Comparison of ENCODE assay signal across 12 cellular contexts in the genomic region with DNA sequence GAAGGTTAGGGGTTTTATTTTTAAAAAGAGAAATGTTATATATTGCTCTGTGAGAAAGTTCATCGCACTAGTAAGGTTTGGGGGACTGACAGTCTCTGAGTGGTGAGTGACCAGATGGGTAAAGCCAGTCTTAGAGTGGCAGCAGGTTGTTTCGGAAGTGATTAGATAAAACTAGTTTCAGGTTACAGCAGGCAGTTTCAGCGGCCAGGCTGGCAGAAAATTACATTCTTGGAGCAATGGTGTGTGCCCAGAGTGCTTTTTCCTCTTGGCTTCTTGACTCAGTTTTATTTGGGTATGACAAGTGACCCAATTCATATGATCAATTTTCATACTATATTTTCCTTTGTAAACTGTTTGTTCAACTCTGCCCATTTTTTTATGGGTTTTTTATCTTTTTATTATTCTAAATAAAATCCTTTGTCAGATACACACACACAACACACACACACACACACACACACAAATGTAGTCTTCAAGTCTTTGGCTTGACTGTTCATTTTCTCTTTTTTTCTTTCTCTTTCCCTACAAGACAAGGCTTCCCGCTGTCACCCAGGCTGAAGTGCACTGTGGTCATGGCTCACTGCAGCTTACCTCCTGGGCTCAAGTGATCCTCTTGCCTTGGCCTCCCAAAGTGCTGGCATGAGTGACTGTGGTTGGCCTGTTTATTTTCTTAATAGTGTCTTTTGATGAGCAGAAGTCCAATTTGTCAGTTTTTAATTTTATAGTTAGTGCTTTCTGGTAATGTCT. TPM values are rescaled to one million over a fixed set of nuclear protein-coding genes. Genes with fewer than 3 reads are reported as not detected.
DNase-seq lines count a peak whose midpoint lies in the region; ATAC-seq and TF ChIP-seq lines count a peak whose summit lies in the region.
"Had no signal": no experiment of that assay in that cellular context is flagged by ENCODE, and none has a peak within 500 bp of the region (broad histone marks: within the 10 kb centered on the region; RNA-seq: fewer than 3 reads in every experiment).

No MANE protein-coding gene starts in this region.

- peak overlapping the region; percentile 24; the same call in 1 of the 2 replicates for H3K4me2 ChIP-seq in MM.1S (ENCODE audit: low read depth, low read length)

- H2AFZ ChIP-seq in MM.1S (ENCODE audit: low read length): no peak overlapping the region

- H3K27ac ChIP-seq in MM.1S (ENCODE audit: low read length): no peak overlapping the region; the same call in 1 of the 2 replicates

- in situ Hi-C loops in HAP-1 (cut with MboI; ENCODE audit: low sequenced_read_pairs): loop anchor here (25.0 kb wide), 1 partner anchor 444 kb away; no protein-coding TSS in a partner anchor

- no peak overlapping the region for H3K9ac ChIP-seq in MM.1S (ENCODE audit: low read length)

- H3K4me1 ChIP-seq in MM.1S (ENCODE audit: low read length) (peaks cover 16% of the 10 kb centered on the region), HAP-1 (no peaks in the 10 kb centered on the region)

- intact Hi-C loops in left colon (cut with DNase I, micrococcal nuclease): no loop called here

- no peaks in the 10 kb centered on the region for H3K9me3 ChIP-seq in MM.1S (replicated peaks; ENCODE audit: insufficient read depth, low read length)
- H3K9me3 ChIP-seq in HAP-1: no peaks in the 10 kb centered on the region; the same call in 1 of the 2 replicates

- DNase-seq in DMS79 treated with DMSO at 0.1 percent for 48 hours (lab: John Stamatoyannopoulos, UW) (peak; percentile 97), MM.1S (peak; percentile 74), SK-N-DZ (ENCODE audit: low spot score) (peak; percentile 9), left colon (peak; percentile 27 to 31), DMS153 treated with DMSO at 0.1 percent for 48 hours (lab: John Stamatoyannopoulos, UW; ENCODE audit: unreplicated experiment) (no peak), NCI-H526 treated with DMSO at 0.1 percent for 48 hours (lab: John Stamatoyannopoulos, UW) (no peak), HAP-1 (ENCODE audit: low spot score in 2 of 2) (no peak)
- DNase-seq: activated CD4-positive, CD25-positive, alpha-beta regulatory T cell; activated naive CD4-positive, alpha-beta T cell treated with anti-CD3 and anti-CD28 coated beads, Interleukin-2, amount 10 ng/mL, durations not matched to agents 7 days and 5 days; CD4-positive, CD25-positive, alpha-beta regulatory T cell; H7 had no signal

- H3K36me3 ChIP-seq in MM.1S (replicated peaks; ENCODE audit: insufficient read depth, low read length) (no peaks in the 10 kb centered on the region), HAP-1 (replicated peaks) (no peaks in the 10 kb centered on the region)

- no peaks in the 10 kb centered on the region for H3K9me2 ChIP-seq in MM.1S (replicated peaks; ENCODE audit: insufficient read depth, low read length)

- ATAC-seq in left colon: peak; percentile 86
- ATAC-seq in GM18511 (IDR thresholded peaks at IDR 0.05; ENCODE audit: unreplicated experiment): no peak

- H3F3A ChIP-seq in MM.1S (ENCODE audit: insufficient read depth, low read length): 0 out of 2 replicates have a peak, but pooled peaks cover 7% of the 10 kb centered on the region

- H3K27me3 ChIP-seq in MM.1S (replicated peaks; ENCODE audit: insufficient read depth, low read length) (no peaks in the 10 kb centered on the region), HAP-1 (ENCODE audit: low read depth) (no peaks in the 10 kb centered on the region)

- H4K20me1 ChIP-seq in MM.1S (ENCODE audit: insufficient read depth, low read length): no peaks in the 10 kb centered on the region

- H3K4me3 ChIP-seq in MM.1S (ENCODE audit: low read length) (no peak overlapping the region), HAP-1 (no peak overlapping the region)

- peaks cover 74% of the 10 kb centered on the region for H3K79me2 ChIP-seq in MM.1S (ENCODE audit: low read length)

- no peak for TF ChIP-seq CTCF in MM.1S (IDR thresholded peaks at IDR 0.05; ENCODE audit: low read length)

RNA-seq across cellular contexts. Expression of a gene that starts 30.9 kb away (rescaled TPM):
- polyA plus RNA-seq in SK-N-DZ (2014; cell fraction: cytosol; rRNA removed): 48.1 and 52.9 TPM in 2 replicates
- 31.8 and 32.5 TPM in 2 replicates for polyA plus RNA-seq in SK-N-DZ (2014; cell fraction: nucleus; rRNA removed)
- total RNA-seq in left colon: 10 to 100 TPM; 59.4 to 70.4 TPM

Comparison
In these comparisons a context has a peak if more than half of its experiments do, and no peak if none do; other contexts are left out.
1. DNase-seq: peak in DMS79 treated with DMSO at 0.1 percent for 48 hours (single experiment), MM.1S (single experiment), SK-N-DZ (single experiment) and left colon (2 of 2); none in DMS153 treated with DMSO at 0.1 percent for 48 hours (single experiment), NCI-H526 treated with DMSO at 0.1 percent for 48 hours (single experiment) and HAP-1 (0 of 2).